In the genomic region with DNA sequence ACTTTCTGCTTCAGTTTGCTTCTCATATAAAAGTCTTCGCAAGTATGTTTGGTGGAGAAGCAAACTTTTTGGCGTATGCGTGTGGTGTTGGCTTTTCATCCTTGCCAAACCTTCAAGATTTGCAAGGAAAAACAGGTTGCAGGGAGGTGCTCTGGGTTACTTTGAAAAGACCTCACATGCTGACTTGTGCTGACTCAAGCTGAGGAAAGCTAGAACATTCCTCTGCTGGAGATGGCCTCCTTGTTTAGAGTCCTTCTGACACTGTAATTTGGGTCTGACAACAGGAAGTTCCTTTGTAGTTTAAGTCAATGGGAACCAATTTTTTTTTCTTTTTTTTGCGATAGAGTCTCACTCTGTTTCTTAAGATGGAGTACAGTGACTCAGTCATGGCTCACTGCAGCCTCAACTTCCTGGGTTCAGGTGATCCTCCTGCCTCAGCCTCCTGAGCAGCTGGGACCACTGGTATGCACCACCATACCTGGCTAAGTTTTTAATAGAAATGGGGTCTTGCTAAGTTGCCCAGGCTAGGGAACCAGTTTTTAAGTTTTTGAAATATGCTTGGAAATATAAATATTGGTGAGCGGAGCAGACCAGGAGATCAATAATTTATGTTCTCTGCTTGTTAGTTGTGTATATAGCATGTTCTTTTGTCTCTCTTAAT, we compare ENCODE assay signal across 2 cellular contexts.
TF ChIP-seq lines count a peak whose summit lies in the region.

No MANE protein-coding gene starts in this region.

TF ChIP-seq in HEK293, 187 proteins besides CTCF, POLR2A, EP300 and RAD21:
- peak; percentile 79 for TF ChIP-seq ZNF121 (tag by site-specific recombination; IDR thresholded peaks at IDR 0.05)
- TF ChIP-seq SP2 (tag by site-specific recombination; IDR thresholded peaks at IDR 0.05) = no peak
TF ChIP-seq in HEK293: peak in this region for 1.

TF ChIP-seq in HepG2, 621 proteins besides CTCF, POLR2A, EP300 and RAD21:
- TF ChIP-seq ZNF121 (CRISPR knock-in tag; IDR thresholded peaks at IDR 0.05) (peak; percentile 94), IRX3 (CRISPR knock-in tag; IDR thresholded peaks at IDR 0.05; ENCODE audit: borderline replicate concordance, low read depth) (no peak), ZMYM3 (CRISPR knock-in tag; IDR thresholded peaks at IDR 0.05) (peak; percentile 56; the same call in 1 of the 2 replicates), RFX1 (IDR thresholded peaks at IDR 0.05) (no peak)
- TF ChIP-seq, protein P1, sequence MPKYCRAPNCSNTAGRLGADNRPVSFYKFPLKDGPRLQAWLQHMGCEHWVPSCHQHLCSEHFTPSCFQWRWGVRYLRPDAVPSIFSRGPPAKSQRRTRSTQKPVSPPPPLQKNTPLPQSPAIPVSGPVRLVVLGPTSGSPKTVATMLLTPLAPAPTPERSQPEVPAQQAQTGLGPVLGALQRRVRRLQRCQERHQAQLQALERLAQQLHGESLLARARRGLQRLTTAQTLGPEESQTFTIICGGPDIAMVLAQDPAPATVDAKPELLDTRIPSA (CRISPR knock-in tag; IDR thresholded peaks at IDR 0.05; ENCODE audit: borderline replicate concordance) = no peak
- TF ChIP-seq, protein P2, sequence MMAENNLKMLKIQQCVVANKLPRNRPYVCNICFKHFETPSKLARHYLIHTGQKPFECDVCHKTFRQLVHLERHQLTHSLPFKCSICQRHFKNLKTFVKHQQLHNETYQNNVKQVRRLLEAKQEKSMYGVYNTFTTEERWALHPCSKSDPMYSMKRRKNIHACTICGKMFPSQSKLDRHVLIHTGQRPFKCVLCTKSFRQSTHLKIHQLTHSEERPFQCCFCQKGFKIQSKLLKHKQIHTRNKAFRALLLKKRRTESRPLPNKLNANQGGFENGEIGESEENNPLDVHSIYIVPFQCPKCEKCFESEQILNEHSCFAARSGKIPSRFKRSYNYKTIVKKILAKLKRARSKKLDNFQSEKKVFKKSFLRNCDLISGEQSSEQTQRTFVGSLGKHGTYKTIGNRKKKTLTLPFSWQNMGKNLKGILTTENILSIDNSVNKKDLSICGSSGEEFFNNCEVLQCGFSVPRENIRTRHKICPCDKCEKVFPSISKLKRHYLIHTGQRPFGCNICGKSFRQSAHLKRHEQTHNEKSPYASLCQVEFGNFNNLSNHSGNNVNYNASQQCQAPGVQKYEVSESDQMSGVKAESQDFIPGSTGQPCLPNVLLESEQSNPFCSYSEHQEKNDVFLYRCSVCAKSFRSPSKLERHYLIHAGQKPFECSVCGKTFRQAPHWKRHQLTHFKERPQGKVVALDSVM (CRISPR knock-in tag; IDR thresholded peaks at IDR 0.05) = peak; percentile 91
- TF ChIP-seq, protein P3, sequence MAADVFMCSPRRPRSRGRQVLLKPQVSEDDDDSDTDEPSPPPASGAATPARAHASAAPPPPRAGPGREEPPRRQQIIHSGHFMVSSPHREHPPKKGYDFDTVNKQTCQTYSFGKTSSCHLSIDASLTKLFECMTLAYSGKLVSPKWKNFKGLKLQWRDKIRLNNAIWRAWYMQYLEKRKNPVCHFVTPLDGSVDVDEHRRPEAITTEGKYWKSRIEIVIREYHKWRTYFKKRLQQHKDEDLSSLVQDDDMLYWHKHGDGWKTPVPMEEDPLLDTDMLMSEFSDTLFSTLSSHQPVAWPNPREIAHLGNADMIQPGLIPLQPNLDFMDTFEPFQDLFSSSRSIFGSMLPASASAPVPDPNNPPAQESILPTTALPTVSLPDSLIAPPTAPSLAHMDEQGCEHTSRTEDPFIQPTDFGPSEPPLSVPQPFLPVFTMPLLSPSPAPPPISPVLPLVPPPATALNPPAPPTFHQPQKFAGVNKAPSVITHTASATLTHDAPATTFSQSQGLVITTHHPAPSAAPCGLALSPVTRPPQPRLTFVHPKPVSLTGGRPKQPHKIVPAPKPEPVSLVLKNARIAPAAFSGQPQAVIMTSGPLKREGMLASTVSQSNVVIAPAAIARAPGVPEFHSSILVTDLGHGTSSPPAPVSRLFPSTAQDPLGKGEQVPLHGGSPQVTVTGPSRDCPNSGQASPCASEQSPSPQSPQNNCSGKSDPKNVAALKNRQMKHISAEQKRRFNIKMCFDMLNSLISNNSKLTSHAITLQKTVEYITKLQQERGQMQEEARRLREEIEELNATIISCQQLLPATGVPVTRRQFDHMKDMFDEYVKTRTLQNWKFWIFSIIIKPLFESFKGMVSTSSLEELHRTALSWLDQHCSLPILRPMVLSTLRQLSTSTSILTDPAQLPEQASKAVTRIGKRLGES (CRISPR knock-in tag; IDR thresholded peaks at IDR 0.05; ENCODE audit: borderline replicate concordance) = no peak
